ENCODE assay signal across 1 cellular context in genomic region chr15:92878593-92879053, GRCh38.
A peak's percentile ranks its signal among the peaks of the same experiment; 100 is the strongest.
TF ChIP-seq lines count a peak whose summit lies in the region.

No MANE protein-coding gene starts in this region.

TF ChIP-seq in K562, 482 proteins besides CTCF, POLR2A, EP300 and RAD21 (continued from another document and continues in another):
- TF ChIP-seq, protein P1, sequence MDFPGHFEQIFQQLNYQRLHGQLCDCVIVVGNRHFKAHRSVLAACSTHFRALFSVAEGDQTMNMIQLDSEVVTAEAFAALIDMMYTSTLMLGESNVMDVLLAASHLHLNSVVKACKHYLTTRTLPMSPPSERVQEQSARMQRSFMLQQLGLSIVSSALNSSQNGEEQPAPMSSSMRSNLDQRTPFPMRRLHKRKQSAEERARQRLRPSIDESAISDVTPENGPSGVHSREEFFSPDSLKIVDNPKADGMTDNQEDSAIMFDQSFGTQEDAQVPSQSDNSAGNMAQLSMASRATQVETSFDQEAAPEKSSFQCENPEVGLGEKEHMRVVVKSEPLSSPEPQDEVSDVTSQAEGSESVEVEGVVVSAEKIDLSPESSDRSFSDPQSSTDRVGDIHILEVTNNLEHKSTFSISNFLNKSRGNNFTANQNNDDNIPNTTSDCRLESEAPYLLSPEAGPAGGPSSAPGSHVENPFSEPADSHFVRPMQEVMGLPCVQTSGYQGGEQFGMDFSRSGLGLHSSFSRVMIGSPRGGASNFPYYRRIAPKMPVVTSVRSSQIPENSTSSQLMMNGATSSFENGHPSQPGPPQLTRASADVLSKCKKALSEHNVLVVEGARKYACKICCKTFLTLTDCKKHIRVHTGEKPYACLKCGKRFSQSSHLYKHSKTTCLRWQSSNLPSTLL (IDR thresholded peaks at IDR 0.05) = no peak
- TF ChIP-seq RBM14 (IDR thresholded peaks at IDR 0.05; ENCODE audit: borderline replicate concordance, insufficient read depth, low read depth, low read length) (no peak), CHD1 (IDR thresholded peaks at IDR 0.05; ENCODE audit: low read length) (no peak), ZC3H4 (CRISPR knock-in tag; IDR thresholded peaks at IDR 0.05; ENCODE audit: borderline replicate concordance) (no peak), CCNT2 (IDR thresholded peaks at IDR 0.05; ENCODE audit: borderline replicate concordance, extremely low read depth, insufficient read length, low read depth, low read length) (peak; percentile 83), C11orf30 (IDR thresholded peaks at IDR 0.05; ENCODE audit: low read depth) (0 out of 2 replicates have a peak, but pooled peaks have one; percentile 4), CHD2 (IDR thresholded peaks at IDR 0.05; ENCODE audit: low read depth, low read length) (no peak), CREB3 (tag; conservative IDR thresholded peaks at IDR 0.05; ENCODE audit: low read depth) (no peak), ILK (tag; IDR thresholded peaks at IDR 0.05; ENCODE audit: borderline replicate concordance, low read depth) (no peak), SOX6 (IDR thresholded peaks at IDR 0.05) (peak; percentile 62), HLTF (IDR thresholded peaks at IDR 0.05) (no peak), ATF1 (CRISPR knock-in tag; IDR thresholded peaks at IDR 0.05) (no peak), ATF1 (tag; IDR thresholded peaks at IDR 0.05) (peak; percentile 64), FOXJ2 (tag; IDR thresholded peaks at IDR 0.05) (peak; percentile 62; the same call in 1 of the 2 replicates), L3MBTL2 (IDR thresholded peaks at IDR 0.05) (peak; percentile 64), CTBP1 (IDR thresholded peaks at IDR 0.05; ENCODE audit: borderline replicate concordance) (peak; percentile 62; the same call in 1 of the 2 replicates), BHLHE40 (IDR thresholded peaks at IDR 0.05; ENCODE audit: low read length) (peak; percentile 31; the same call in 1 of the 2 replicates), TAL1 (IDR thresholded peaks at IDR 0.05) (peak; percentile 81), MAFF (IDR thresholded peaks at IDR 0.05; ENCODE audit: low read length) (no peak), NFYB (IDR thresholded peaks at IDR 0.05; ENCODE audit: extremely low read depth, insufficient read length) (no peak), ZBTB8A (IDR thresholded peaks at IDR 0.05; ENCODE audit: partially characterized antibody) (no peak), MTF1 (CRISPR knock-in tag; IDR thresholded peaks at IDR 0.05; ENCODE audit: borderline replicate concordance) (no peak), REST (CRISPR knock-in tag; IDR thresholded peaks at IDR 0.05; ENCODE audit: low read depth) (no peak), PHF20 (IDR thresholded peaks at IDR 0.05; ENCODE audit: partially characterized antibody) (no peak), ELF4 (CRISPR knock-in tag; IDR thresholded peaks at IDR 0.05) (no peak), SIN3A (IDR thresholded peaks at IDR 0.05; ENCODE audit: borderline replicate concordance in 2 of 2, control insufficient read depth in 1 of 2, low read depth in 2 of 2, low read length in 2 of 2) (no peak), THRAP3 (IDR thresholded peaks at IDR 0.05; ENCODE audit: borderline replicate concordance) (no peak), ZNF639 (CRISPR knock-in tag; conservative IDR thresholded peaks at IDR 0.05 in 1 of 2, IDR thresholded peaks at IDR 0.05 in 1 of 2) (no peak), ATF4 (CRISPR knock-in tag; IDR thresholded peaks at IDR 0.05) (no peak), CBX5 (IDR thresholded peaks at IDR 0.05; ENCODE audit: borderline replicate concordance, low read depth) (no peak), STAT5B (CRISPR knock-in tag; IDR thresholded peaks at IDR 0.05) (no peak), PREB (CRISPR knock-in tag; IDR thresholded peaks at IDR 0.05) (no peak), TEAD4 (IDR thresholded peaks at IDR 0.05; ENCODE audit: low read length) (peak; percentile 71; the same call in 1 of the 2 replicates), TEAD4 (CRISPR knock-in tag; IDR thresholded peaks at IDR 0.05; ENCODE audit: borderline replicate concordance) (no peak), TOE1 (IDR thresholded peaks at IDR 0.05; ENCODE audit: borderline replicate concordance) (peak; percentile 96), TOE1 (CRISPR knock-in tag; IDR thresholded peaks at IDR 0.05; ENCODE audit: borderline replicate concordance, low read depth) (no peak), HDAC1 (IDR thresholded peaks at IDR 0.05) (0 out of 4 replicates have a peak, but pooled peaks of 1 of the 2 experiments have one; percentile 37), ZKSCAN1 (IDR thresholded peaks at IDR 0.05; ENCODE audit: low read depth, low read length) (0 out of 2 replicates have a peak, but pooled peaks have one; percentile 28)
- TF ChIP-seq, protein P2, sequence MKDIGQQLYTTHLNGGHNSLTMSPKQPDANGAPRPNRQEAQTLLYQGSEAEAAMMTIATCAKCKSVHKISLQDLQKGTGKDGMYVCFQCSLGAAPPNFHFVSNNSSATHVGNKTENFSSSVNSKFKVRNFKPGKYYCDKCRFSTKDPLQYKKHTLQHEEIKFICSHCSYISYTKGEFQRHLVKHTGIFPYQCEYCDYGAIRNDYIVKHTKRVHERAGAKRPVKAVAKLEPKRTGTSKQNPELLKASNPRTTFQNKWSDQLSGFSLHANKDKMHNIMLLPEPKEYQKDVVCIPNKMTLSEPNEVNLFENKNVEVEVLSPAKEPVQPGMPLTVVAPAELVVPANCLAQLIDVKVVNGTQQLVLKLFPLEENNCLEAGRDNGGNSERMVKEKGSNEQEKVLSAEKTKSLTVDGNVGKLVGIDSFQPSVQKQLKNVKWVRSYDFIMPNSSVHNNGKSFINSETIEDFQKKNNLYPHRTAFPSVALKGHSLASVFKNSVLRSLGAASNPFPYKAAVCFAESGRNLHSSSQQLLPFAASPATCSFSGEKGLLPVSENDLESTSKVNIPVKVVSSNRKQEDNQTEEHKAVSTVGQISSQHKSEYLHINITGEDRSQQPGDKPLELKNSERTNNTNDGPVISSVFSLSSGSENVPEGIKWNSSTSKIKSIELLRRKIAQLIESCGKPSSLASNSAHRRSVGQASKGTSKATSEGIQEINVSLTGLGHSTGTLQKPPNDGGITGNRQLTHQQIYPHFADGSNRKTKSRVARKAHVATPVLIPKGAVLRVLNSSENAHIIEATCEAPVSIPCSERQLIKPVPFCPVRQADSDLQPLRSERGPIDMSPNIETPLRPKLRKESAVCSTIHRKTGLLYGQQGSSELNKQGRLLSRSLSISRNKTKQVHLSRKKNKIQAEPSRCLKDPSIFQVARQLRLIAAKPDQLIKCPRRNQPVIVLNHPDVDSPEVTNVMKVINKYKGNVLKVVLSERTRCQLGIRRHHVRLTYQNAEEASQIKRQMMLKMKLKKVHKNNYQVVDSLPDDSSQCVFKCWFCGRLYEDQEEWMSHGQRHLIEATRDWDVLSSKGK (CRISPR knock-in tag; IDR thresholded peaks at IDR 0.05) = no peak
- TF ChIP-seq, protein P3, sequence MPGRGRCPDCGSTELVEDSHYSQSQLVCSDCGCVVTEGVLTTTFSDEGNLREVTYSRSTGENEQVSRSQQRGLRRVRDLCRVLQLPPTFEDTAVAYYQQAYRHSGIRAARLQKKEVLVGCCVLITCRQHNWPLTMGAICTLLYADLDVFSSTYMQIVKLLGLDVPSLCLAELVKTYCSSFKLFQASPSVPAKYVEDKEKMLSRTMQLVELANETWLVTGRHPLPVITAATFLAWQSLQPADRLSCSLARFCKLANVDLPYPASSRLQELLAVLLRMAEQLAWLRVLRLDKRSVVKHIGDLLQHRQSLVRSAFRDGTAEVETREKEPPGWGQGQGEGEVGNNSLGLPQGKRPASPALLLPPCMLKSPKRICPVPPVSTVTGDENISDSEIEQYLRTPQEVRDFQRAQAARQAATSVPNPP (IDR thresholded peaks at IDR 0.05; ENCODE audit: borderline replicate concordance, insufficient read depth, insufficient read length) = no peak
- TF ChIP-seq, protein P4, sequence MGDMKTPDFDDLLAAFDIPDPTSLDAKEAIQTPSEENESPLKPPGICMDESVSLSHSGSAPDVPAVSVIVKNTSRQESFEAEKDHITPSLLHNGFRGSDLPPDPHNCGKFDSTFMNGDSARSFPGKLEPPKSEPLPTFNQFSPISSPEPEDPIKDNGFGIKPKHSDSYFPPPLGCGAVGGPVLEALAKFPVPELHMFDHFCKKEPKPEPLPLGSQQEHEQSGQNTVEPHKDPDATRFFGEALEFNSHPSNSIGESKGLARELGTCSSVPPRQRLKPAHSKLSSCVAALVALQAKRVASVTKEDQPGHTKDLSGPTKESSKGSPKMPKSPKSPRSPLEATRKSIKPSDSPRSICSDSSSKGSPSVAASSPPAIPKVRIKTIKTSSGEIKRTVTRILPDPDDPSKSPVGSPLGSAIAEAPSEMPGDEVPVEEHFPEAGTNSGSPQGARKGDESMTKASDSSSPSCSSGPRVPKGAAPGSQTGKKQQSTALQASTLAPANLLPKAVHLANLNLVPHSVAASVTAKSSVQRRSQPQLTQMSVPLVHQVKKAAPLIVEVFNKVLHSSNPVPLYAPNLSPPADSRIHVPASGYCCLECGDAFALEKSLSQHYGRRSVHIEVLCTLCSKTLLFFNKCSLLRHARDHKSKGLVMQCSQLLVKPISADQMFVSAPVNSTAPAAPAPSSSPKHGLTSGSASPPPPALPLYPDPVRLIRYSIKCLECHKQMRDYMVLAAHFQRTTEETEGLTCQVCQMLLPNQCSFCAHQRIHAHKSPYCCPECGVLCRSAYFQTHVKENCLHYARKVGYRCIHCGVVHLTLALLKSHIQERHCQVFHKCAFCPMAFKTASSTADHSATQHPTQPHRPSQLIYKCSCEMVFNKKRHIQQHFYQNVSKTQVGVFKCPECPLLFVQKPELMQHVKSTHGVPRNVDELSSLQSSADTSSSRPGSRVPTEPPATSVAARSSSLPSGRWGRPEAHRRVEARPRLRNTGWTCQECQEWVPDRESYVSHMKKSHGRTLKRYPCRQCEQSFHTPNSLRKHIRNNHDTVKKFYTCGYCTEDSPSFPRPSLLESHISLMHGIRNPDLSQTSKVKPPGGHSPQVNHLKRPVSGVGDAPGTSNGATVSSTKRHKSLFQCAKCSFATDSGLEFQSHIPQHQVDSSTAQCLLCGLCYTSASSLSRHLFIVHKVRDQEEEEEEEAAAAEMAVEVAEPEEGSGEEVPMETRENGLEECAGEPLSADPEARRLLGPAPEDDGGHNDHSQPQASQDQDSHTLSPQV (IDR thresholded peaks at IDR 0.05) = no peak; the same call in none of the 2 replicates
